In the genomic region with DNA sequence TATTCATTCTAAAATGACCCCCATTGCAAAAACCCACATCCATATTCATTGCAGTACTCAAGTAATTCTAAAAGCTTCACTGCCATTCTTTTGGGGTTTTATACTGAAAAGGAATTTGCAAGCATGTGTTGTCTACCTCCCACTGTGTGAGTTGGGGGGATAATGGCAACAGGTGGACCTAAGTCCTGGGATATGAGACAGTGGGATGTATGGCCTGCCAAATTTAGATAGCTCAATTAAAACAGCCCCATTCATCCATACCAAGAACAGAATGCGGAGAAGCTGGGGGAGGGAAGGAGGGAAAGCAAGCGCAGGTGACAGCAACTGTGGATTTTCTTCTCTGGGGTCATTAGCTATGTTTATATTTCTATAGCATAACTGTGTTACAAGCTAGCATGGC, we compare ENCODE assay signal across 15 cellular contexts.
"Had no signal": no experiment of that assay in that cellular context is flagged by ENCODE, and none has a peak within 500 bp of the region (broad histone marks: within the 10 kb centered on the region; RNA-seq: fewer than 3 reads in every experiment).

No MANE protein-coding gene starts in this region.

- H3K4me3 Mint-ChIP-seq: dendritic cell treated with granulocyte-macrophage colony-stimulating factor and Interleukin-4, amounts not matched to agents 40 ng/mL and 50 ng/mL, for 4 days; effector memory CD8-positive, alpha-beta T cell; stimulated activated effector memory CD8-positive, alpha-beta T cell treated with anti-CD3 and anti-CD28 coated beads, Interleukin-12 subunit alpha, Interleukin-12 subunit beta, amount 100 ng/mL, for 72 hours had no signal

- H3K4me3 ChIP-seq: thoracic aorta had no signal

- DNase-seq: activated CD4-positive, alpha-beta T cell treated with anti-CD3 and anti-CD28 coated beads, Interleukin-2, amount 50 U/mL, for 4 hours; activated naive CD4-positive, alpha-beta T cell treated with Interleukin-2 at 50 U/mL for 16 hours; activated T-cell treated with anti-CD3 and anti-CD28 coated beads for 4 hours; anterior cingulate cortex; cerebellar nuclear complex; effector memory CD8-positive, alpha-beta T cell; foreskin melanocyte; islet precursor cell had no signal

- H3K27ac ChIP-seq: epithelial cell of prostate, neutrophil, parathyroid adenoma, thoracic aorta had no signal

- H3K4me1 ChIP-seq: parathyroid adenoma had no signal

- ATAC-seq: effector memory CD8-positive, alpha-beta T cell; left lobe of liver; stimulated activated effector memory CD8-positive, alpha-beta T cell treated with anti-CD3 and anti-CD28 coated beads, Interleukin-12 subunit alpha, Interleukin-12 subunit beta, amount 100 ng/mL, for 72 hours had no signal

- H3K9ac ChIP-seq: parathyroid adenoma had no signal

- H3K36me3 ChIP-seq: neutrophil, thoracic aorta had no signal

- H3K9me3 Mint-ChIP-seq: stimulated activated effector memory CD8-positive, alpha-beta T cell treated with anti-CD3 and anti-CD28 coated beads, Interleukin-12 subunit alpha, Interleukin-12 subunit beta, amount 100 ng/mL, for 72 hours had no signal

- H3K27ac Mint-ChIP-seq: dendritic cell treated with granulocyte-macrophage colony-stimulating factor and Interleukin-4, amounts not matched to agents 40 ng/mL and 50 ng/mL, for 4 days; stimulated activated effector memory CD8-positive, alpha-beta T cell treated with anti-CD3 and anti-CD28 coated beads, Interleukin-12 subunit alpha, Interleukin-12 subunit beta, amount 100 ng/mL, for 72 hours had no signal

- H3K27me3 Mint-ChIP-seq: effector memory CD8-positive, alpha-beta T cell had no signal

- H3K4me1 Mint-ChIP-seq: stimulated activated effector memory CD8-positive, alpha-beta T cell treated with anti-CD3 and anti-CD28 coated beads, Interleukin-12 subunit alpha, Interleukin-12 subunit beta, amount 100 ng/mL, for 72 hours had no signal

- H3K36me3 Mint-ChIP-seq: stimulated activated effector memory CD8-positive, alpha-beta T cell treated with anti-CD3 and anti-CD28 coated beads, Interleukin-12 subunit alpha, Interleukin-12 subunit beta, amount 100 ng/mL, for 72 hours had no signal

- H3K27me3 ChIP-seq: neutrophil had no signal

- H3K9me3 ChIP-seq: neutrophil, thoracic aorta had no signal
